2 cellular contexts compared by ENCODE assay signal in the genomic region with DNA sequence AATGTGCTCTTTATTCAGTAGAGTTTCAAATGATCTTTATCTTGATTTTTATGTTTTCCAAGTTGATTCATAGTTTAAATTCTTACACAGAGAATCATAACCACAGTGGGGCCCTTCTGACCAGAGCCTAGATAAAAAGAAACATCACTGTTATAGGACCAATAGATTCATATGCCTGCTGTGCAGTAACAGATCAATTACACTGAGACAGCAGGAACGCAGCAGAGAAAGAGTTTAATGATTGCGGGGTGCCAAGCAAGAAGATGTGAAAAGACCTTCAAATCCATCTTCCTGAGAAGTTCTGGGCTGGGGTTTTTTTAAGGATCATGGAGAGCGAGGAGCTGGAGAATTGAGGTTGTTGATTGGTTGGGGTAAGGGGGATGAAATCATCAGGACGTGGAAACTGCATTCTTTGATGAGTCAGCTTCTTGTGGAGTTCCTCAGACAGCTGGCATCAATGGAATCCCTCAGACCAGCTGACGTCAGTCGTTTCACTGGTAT.
TF ChIP-seq lines count a peak whose summit lies in the region.

No MANE protein-coding gene starts in this region.

TF ChIP-seq in GM23338, 12 proteins besides CTCF, POLR2A, EP300 and RAD21:
- TF ChIP-seq NANOG (IDR thresholded peaks at IDR 0.05; ENCODE audit: borderline replicate concordance) = no peak
TF ChIP-seq in GM23338: peak in this region for 0.

TF ChIP-seq in SK-N-SH, 30 proteins besides CTCF, POLR2A, EP300 and RAD21:
- TF ChIP-seq TCF12 (IDR thresholded peaks at IDR 0.05) (peak; percentile 85), JUND (IDR thresholded peaks at IDR 0.05) (peak; percentile 78), PBX3 (IDR thresholded peaks at IDR 0.05) (peak; percentile 29), SIN3A (IDR thresholded peaks at IDR 0.05; ENCODE audit: borderline replicate concordance, low read depth, low read length) (no peak), FOXM1 (IDR thresholded peaks at IDR 0.05; ENCODE audit: low read depth) (0 out of 2 replicates have a peak, but pooled peaks have one; percentile 54), NFIC (IDR thresholded peaks at IDR 0.05; ENCODE audit: borderline replicate concordance) (peak; percentile 76), MXI1 (IDR thresholded peaks at IDR 0.05; ENCODE audit: low read depth, low read length) (no peak), FOSL2 (IDR thresholded peaks at IDR 0.05; ENCODE audit: borderline replicate concordance, low read depth) (peak; percentile 87), MAX (IDR thresholded peaks at IDR 0.05; ENCODE audit: low read depth) (peak; percentile 10; the same call in 1 of the 2 replicates), TEAD4 (IDR thresholded peaks at IDR 0.05; ENCODE audit: borderline replicate concordance, insufficient read depth) (peak; percentile 84)
- TF ChIP-seq, protein P1, sequence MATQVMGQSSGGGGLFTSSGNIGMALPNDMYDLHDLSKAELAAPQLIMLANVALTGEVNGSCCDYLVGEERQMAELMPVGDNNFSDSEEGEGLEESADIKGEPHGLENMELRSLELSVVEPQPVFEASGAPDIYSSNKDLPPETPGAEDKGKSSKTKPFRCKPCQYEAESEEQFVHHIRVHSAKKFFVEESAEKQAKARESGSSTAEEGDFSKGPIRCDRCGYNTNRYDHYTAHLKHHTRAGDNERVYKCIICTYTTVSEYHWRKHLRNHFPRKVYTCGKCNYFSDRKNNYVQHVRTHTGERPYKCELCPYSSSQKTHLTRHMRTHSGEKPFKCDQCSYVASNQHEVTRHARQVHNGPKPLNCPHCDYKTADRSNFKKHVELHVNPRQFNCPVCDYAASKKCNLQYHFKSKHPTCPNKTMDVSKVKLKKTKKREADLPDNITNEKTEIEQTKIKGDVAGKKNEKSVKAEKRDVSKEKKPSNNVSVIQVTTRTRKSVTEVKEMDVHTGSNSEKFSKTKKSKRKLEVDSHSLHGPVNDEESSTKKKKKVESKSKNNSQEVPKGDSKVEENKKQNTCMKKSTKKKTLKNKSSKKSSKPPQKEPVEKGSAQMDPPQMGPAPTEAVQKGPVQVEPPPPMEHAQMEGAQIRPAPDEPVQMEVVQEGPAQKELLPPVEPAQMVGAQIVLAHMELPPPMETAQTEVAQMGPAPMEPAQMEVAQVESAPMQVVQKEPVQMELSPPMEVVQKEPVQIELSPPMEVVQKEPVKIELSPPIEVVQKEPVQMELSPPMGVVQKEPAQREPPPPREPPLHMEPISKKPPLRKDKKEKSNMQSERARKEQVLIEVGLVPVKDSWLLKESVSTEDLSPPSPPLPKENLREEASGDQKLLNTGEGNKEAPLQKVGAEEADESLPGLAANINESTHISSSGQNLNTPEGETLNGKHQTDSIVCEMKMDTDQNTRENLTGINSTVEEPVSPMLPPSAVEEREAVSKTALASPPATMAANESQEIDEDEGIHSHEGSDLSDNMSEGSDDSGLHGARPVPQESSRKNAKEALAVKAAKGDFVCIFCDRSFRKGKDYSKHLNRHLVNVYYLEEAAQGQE (IDR thresholded peaks at IDR 0.05; ENCODE audit: low read depth, low read length) = no peak
- TF ChIP-seq, protein P2, sequence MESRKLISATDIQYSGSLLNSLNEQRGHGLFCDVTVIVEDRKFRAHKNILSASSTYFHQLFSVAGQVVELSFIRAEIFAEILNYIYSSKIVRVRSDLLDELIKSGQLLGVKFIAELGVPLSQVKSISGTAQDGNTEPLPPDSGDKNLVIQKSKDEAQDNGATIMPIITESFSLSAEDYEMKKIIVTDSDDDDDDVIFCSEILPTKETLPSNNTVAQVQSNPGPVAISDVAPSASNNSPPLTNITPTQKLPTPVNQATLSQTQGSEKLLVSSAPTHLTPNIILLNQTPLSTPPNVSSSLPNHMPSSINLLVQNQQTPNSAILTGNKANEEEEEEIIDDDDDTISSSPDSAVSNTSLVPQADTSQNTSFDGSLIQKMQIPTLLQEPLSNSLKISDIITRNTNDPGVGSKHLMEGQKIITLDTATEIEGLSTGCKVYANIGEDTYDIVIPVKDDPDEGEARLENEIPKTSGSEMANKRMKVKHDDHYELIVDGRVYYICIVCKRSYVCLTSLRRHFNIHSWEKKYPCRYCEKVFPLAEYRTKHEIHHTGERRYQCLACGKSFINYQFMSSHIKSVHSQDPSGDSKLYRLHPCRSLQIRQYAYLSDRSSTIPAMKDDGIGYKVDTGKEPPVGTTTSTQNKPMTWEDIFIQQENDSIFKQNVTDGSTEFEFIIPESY (IDR thresholded peaks at IDR 0.05; ENCODE audit: borderline replicate concordance, low read depth) = 0 out of 2 replicates have a peak, but pooled peaks have one; percentile 42
